In genomic region chr13:44198826-44199225, GRCh38 we compare ENCODE assay signal across 20 cellular contexts.
DNase-seq lines count a peak whose midpoint lies in the region; ATAC-seq, FAIRE-seq and TF ChIP-seq lines count a peak whose summit lies in the region.
"Had no signal": no experiment of that assay in that cellular context is flagged by ENCODE, and none has a peak within 500 bp of the region (broad histone marks: within the 10 kb centered on the region; RNA-seq: fewer than 3 reads in every experiment).

No MANE protein-coding gene starts in this region.

- H3K27me3 ChIP-seq in cardiac muscle cell, result no peaks in the 10 kb centered on the region
- no peaks in the 10 kb centered on the region for H3K27me3 ChIP-seq in RWPE2 (ENCODE audit: insufficient read depth, poor library complexity, severe bottlenecking)
- no peaks in the 10 kb centered on the region for H3K27me3 ChIP-seq in esophagus squamous epithelium
- H3K27me3 ChIP-seq in pancreas, result no peaks in the 10 kb centered on the region
- H3K27me3 ChIP-seq: gastrocnemius medialis, SJSA1 had no signal

- no peaks in the 10 kb centered on the region for H3K9me3 ChIP-seq in cardiac muscle cell (ENCODE audit: low read depth)
- H3K9me3 ChIP-seq in RWPE2 (ENCODE audit: severe bottlenecking), result no peaks in the 10 kb centered on the region
- H3K9me3 ChIP-seq in esophagus squamous epithelium, result no peaks in the 10 kb centered on the region
- H3K9me3 ChIP-seq in pancreas, result no peaks in the 10 kb centered on the region
- H3K9me3 ChIP-seq: gastrocnemius medialis, SJSA1 had no signal

- ATAC-seq in RWPE2 (ENCODE audit: low read depth) (peak; percentile 35; the same call in 1 of the 3 replicates), pancreas (no peak)

- no peak for TF ChIP-seq POLR2A in esophagus squamous epithelium (IDR thresholded peaks at IDR 0.05)

- intact Hi-C loops in cardiac septum (cut with DNase I) (loop anchor here (10.0 kb wide), 1 partner anchor 284 kb away; no protein-coding TSS in a partner anchor), esophagus squamous epithelium (cut with DNase I) (no loop called here), pancreas (cut with DNase I) (loop anchor here in 1 of 3 donors (10.0 kb wide), 1 partner anchor 236 kb away; no protein-coding TSS in a partner anchor)

- H3K36me3 ChIP-seq in cardiac muscle cell, result no peaks in the 10 kb centered on the region
- H3K36me3 ChIP-seq in RWPE2 (ENCODE audit: low read depth), result no peaks in the 10 kb centered on the region
- no peaks in the 10 kb centered on the region for H3K36me3 ChIP-seq in esophagus squamous epithelium
- no peaks in the 10 kb centered on the region for H3K36me3 ChIP-seq in pancreas
- H3K36me3 ChIP-seq: gastrocnemius medialis, SJSA1 had no signal

- peaks cover 35% of the 10 kb centered on the region for H3K4me1 ChIP-seq in cardiac muscle cell (ENCODE audit: low read depth)
- H3K4me1 ChIP-seq in RWPE2 (ENCODE audit: insufficient read depth, poor library complexity, severe bottlenecking), result peaks cover 7% of the 10 kb centered on the region
- H3K4me1 ChIP-seq in esophagus squamous epithelium, result peaks cover 0 to 36% (median 28%) of the 10 kb centered on the region in 3 donors
- peaks cover 0 to 3% (median 0%) of the 10 kb centered on the region in 3 donors for H3K4me1 ChIP-seq in pancreas

- 40 to 58% methylated on average over 1 to 3 of the region's 3 CpGs for WGBS in esophagus squamous epithelium, 2 donors
- 89 to 94% methylated on average over 3 of the region's 3 CpGs for WGBS in pancreas, 2 donors

- H3K4me3 ChIP-seq in cardiac muscle cell (no peak overlapping the region), RWPE2 (ENCODE audit: severe bottlenecking) (no peak overlapping the region), esophagus squamous epithelium (no peak overlapping the region), pancreas (no peak overlapping the region)
- H3K4me3 ChIP-seq: gastrocnemius medialis, SJSA1 had no signal

- H3K27ac ChIP-seq in cardiac muscle cell, result peak overlapping the region; percentile 73
- H3K27ac ChIP-seq in RWPE2 (ENCODE audit: poor library complexity, severe bottlenecking), result no peak overlapping the region
- H3K27ac ChIP-seq in esophagus squamous epithelium, result peak overlapping the region; percentile 7 to 66 (median 56)
- H3K27ac ChIP-seq in pancreas, result no peak overlapping the region
- H3K27ac ChIP-seq: SJSA1 had no signal

- no peak for FAIRE-seq in urothelium cell line (lab: Jason Lieb, UNC)
- no peak for FAIRE-seq in pancreas (lab: Jason Lieb, UNC)
- FAIRE-seq: GM12892 had no signal

- no peak for TF ChIP-seq CTCF in cardiac muscle cell (IDR thresholded peaks at IDR 0.05; ENCODE audit: low read depth, low read length)
- no peak for TF ChIP-seq CTCF in RWPE2 (IDR thresholded peaks at IDR 0.05; ENCODE audit: poor library complexity, severe bottlenecking)
- TF ChIP-seq CTCF in esophagus squamous epithelium (IDR thresholded peaks at IDR 0.05), result no peak
- no peak for TF ChIP-seq CTCF in pancreas (IDR thresholded peaks at IDR 0.05)

- DNase-seq in cardiac muscle cell (ENCODE audit: low read depth in 1 of 2, low spot score in 1 of 2) (no peak), cardiac septum (ENCODE audit: low spot score) (no peak), RWPE2 (ENCODE audit: low spot score) (no peak), esophagus squamous epithelium (lab: John Stamatoyannopoulos, UW) (no peak), urothelium cell line (ENCODE audit: low spot score) (peak; percentile 7), GOT3 (lab: John Stamatoyannopoulos, UW) (no peak), pancreas (no peak), DMS79 treated with DMSO at 0.1 percent for 48 hours (lab: John Stamatoyannopoulos, UW) (no peak)
- DNase-seq: activated CD8-positive, alpha-beta T cell treated with anti-CD3 and anti-CD28 coated beads, Interleukin-2, amount 10 ng/mL, durations not matched to agents 7 days and 5 days; activated naive CD8-positive, alpha-beta T cell treated with anti-CD3 and anti-CD28 coated beads for 36 hours; activated T-cell treated with anti-CD3 and anti-CD28 coated beads, Interleukin-2, amount 50 U/mL, for 4 hours; dermis blood vessel endothelial cell; DMS 273 treated with DMSO at 0.1 percent for 48 hours; left cardiac atrium; NCI-H1105; stimulated activated CD4-positive, alpha-beta T cell treated with anti-CD3 and anti-CD28 coated beads, Interleukin-12 subunit alpha, Interleukin-12 subunit beta, amount 100 ng/mL, for 4 hours; T-helper 2 cell had no signal

Comparison
In these comparisons a context has a peak if more than half of its experiments do, and no peak if none do; other contexts are left out.
1. H3K27ac ChIP-seq: peak in cardiac muscle cell (single experiment) and esophagus squamous epithelium (4 of 4); none in RWPE2 (single experiment) and pancreas (0 of 4).